In the genomic region with DNA sequence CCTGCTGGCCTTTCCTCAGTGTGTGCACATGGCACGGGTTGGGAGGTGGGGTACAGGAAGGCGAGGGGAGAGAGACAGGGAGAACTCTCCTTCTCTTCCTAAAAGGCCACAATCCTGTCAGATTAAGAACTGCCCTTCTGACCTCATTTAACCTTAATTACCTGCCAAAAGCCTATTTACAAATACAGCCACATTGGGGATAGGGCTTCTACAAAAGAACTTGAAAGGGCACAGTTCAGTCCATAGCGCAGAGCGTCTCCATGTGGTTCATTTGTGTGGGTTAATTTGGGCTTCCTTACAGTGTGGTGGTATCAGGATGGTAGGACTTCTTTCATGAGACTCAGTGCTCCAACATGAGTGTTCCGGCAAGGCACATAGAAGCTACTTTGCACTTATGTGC, we compare ENCODE assay signal across 19 cellular contexts.
"Had no signal": no experiment of that assay in that cellular context is flagged by ENCODE, and none has a peak within 500 bp of the region (broad histone marks: within the 10 kb centered on the region; RNA-seq: fewer than 3 reads in every experiment).

No MANE protein-coding gene starts in this region.

- H3K4me3 ChIP-seq: cardiac muscle cell, heart right ventricle, left ventricle myocardium inferior, mucosa of descending colon, pancreas, sigmoid colon, tibial artery had no signal

- ATAC-seq: effector memory CD8-positive, alpha-beta T cell; mucosa of descending colon; naive thymus-derived CD4-positive, alpha-beta T cell had no signal

- H3K4me1 ChIP-seq: heart right ventricle, left ventricle myocardium inferior, pancreas had no signal

- DNase-seq: activated CD4-positive, alpha-beta memory T cell treated with anti-CD3 and anti-CD28 coated beads, Interleukin-2, amount 10 ng/mL, durations not matched to agents 7 days and 5 days; activated CD4-positive, alpha-beta T cell treated with anti-CD3 and anti-CD28 coated beads for 48 hours; activated CD4-positive, CD25-positive, alpha-beta regulatory T cell; activated CD8-positive, alpha-beta memory T cell treated with anti-CD3 and anti-CD28 coated beads, Interleukin-2, amount 10 ng/mL, durations not matched to agents 7 days and 5 days; activated naive CD4-positive, alpha-beta T cell; activated naive CD8-positive, alpha-beta T cell treated with anti-CD3 and anti-CD28 coated beads for 36 hours; activated T-cell treated with anti-CD3 and anti-CD28 coated beads, Interleukin-2, amount 50 U/mL, for 1 hour; effector memory CD8-positive, alpha-beta T cell; heart right ventricle; left ventricle myocardium inferior; mucosa of descending colon; naive thymus-derived CD4-positive, alpha-beta T cell; pancreas; sigmoid colon; stimulated activated CD8-positive, alpha-beta memory T cell treated with anti-CD3 and anti-CD28 coated beads, Interleukin-4, amount 100 ng/mL, for 48 hours; stimulated activated naive CD4-positive, alpha-beta T cell; T-helper 9 cell; tibial artery had no signal

- H3K27me3 ChIP-seq: cardiac muscle cell, heart right ventricle, pancreas, sigmoid colon, tibial artery had no signal

- H3K27ac ChIP-seq: cardiac muscle cell, heart right ventricle, left ventricle myocardium inferior, pancreas, tibial artery had no signal

- H3K9me3 ChIP-seq: heart right ventricle, mucosa of descending colon, pancreas, sigmoid colon, tibial artery had no signal

- H3K36me3 ChIP-seq: cardiac muscle cell, heart right ventricle, pancreas, sigmoid colon had no signal
